In genomic region chr12:49975370-49975761, GRCh38 we compare ENCODE assay signal across 24 cellular contexts. TPM values are rescaled to one million over a fixed set of nuclear protein-coding genes. Genes with fewer than 3 reads are reported as not detected.
DNase-seq lines count a peak whose midpoint lies in the region; ATAC-seq and TF ChIP-seq lines count a peak whose summit lies in the region.
"Had no signal": no experiment of that assay in that cellular context is flagged by ENCODE, and none has a peak within 500 bp of the region (broad histone marks: within the 10 kb centered on the region; RNA-seq: fewer than 3 reads in every experiment).

No MANE protein-coding gene starts in this region.

- H3K27ac Mint-ChIP-seq in nephron: peak overlapping the region; percentile 37 to 77 (median 51)
- H3K27ac Mint-ChIP-seq: activated naive CD8-positive, alpha-beta T cell; activated T-helper 17 cell treated with anti-CD3 and anti-CD28 coated beads, Interleukin-2, amount 50 U/mL, for 72 hours; CD4-positive, alpha-beta memory T cell; memory B cell; stimulated activated effector memory CD8-positive, alpha-beta T cell treated with anti-CD3 and anti-CD28 coated beads, Interleukin-12 subunit alpha, Interleukin-12 subunit beta, amount 100 ng/mL, for 72 hours had no signal

- CTCF ChIA-PET in SK-N-SH (lab: Yijun Ruan, JAX): interaction anchor here (0.6 to 20.3 kb wide), 10 partner anchors 8 to 113 kb away, joined by 3 to 1401 read pairs (median 30); partner anchors contain the start of gene ASIC1
- CTCF ChIA-PET in A673 (lab: Charles Lee): no interaction called here

- no peaks in the 10 kb centered on the region for H3K36me3 ChIP-seq in SK-N-SH (replicated peaks in 1 of 2; ENCODE audit: control insufficient read depth in 1 of 2, insufficient read depth in 2 of 2, low read length in 1 of 2)
- no peaks in the 10 kb centered on the region for H3K36me3 ChIP-seq in vagina
- H3K36me3 ChIP-seq in A673 (ENCODE audit: insufficient read depth, low read length, poor library complexity, severe bottlenecking): no peaks in the 10 kb centered on the region
- H3K36me3 ChIP-seq: thyroid gland had no signal

- 94% methylated on average over 10 of the region's 16 CpGs for WGBS in SK-N-SH (ENCODE audit: low lambda C conversion rate)

- peaks cover 29% of the 10 kb centered on the region for H3K4me1 Mint-ChIP-seq in nephron
- H3K4me1 Mint-ChIP-seq: activated T-helper 17 cell treated with anti-CD3 and anti-CD28 coated beads, Interleukin-2, amount 50 U/mL, for 72 hours; CD4-positive, alpha-beta memory T cell; memory B cell; stimulated activated effector memory CD8-positive, alpha-beta T cell treated with anti-CD3 and anti-CD28 coated beads, Interleukin-12 subunit alpha, Interleukin-12 subunit beta, amount 100 ng/mL, for 72 hours had no signal

- no peak overlapping the region for H2AFZ ChIP-seq in SK-N-SH (ENCODE audit: low read depth)

- ATAC-seq in SK-N-SH treated with all-trans-retinoic acid at 6 μM for 48 hours: no peak
- ATAC-seq in HG02642 (IDR thresholded peaks at IDR 0.05; ENCODE audit: poor library complexity, unreplicated experiment): no peak
- no peak for ATAC-seq in HG03025 (IDR thresholded peaks at IDR 0.05; ENCODE audit: low FRiP score, unreplicated experiment)
- ATAC-seq: activated T-helper 17 cell treated with anti-CD3 and anti-CD28 coated beads, Interleukin-2, amount 50 U/mL, for 72 hours; stimulated activated effector memory CD8-positive, alpha-beta T cell treated with anti-CD3 and anti-CD28 coated beads, Interleukin-12 subunit alpha, Interleukin-12 subunit beta, amount 100 ng/mL, for 72 hours had no signal

- no peaks in the 10 kb centered on the region for H3K79me2 ChIP-seq in SK-N-SH (ENCODE audit: insufficient read depth)

- peaks cover 0 to 63% of the 10 kb centered on the region in 2 experiments; a peak in 2 of 4 replicates for H3K4me1 ChIP-seq in SK-N-SH (ENCODE audit: control insufficient read depth in 1 of 2, insufficient read depth in 2 of 2, low read depth in 1 of 2, low read length in 1 of 2)
- H3K4me1 ChIP-seq in vagina: peaks cover 6% of the 10 kb centered on the region
- no peaks in the 10 kb centered on the region for H3K4me1 ChIP-seq in A673 (ENCODE audit: insufficient read depth, low read length, poor library complexity, severe bottlenecking)
- H3K4me1 ChIP-seq: thyroid gland had no signal

- H3K27ac ChIP-seq in SK-N-SH (ENCODE audit: low read depth in 2 of 2, low read length in 1 of 2) (peak overlapping the region in 1 of 2 experiments; percentile 3; a peak in 1 of 4 replicates), cingulate gyrus (ENCODE audit: low read depth, low read length) (peak overlapping the region; percentile 54), vagina (peak overlapping the region; percentile 5), A673 (ENCODE audit: low read depth, low read length, poor library complexity, severe bottlenecking) (no peak overlapping the region)
- H3K27ac ChIP-seq: 22Rv1, thyroid gland had no signal

- H3K4me3 ChIP-seq in SK-N-SH (ENCODE audit: low read depth in 2 of 2, low read length in 1 of 2) (no peak overlapping the region), vagina (no peak overlapping the region), A673 (ENCODE audit: low read depth, low read length, poor library complexity, severe bottlenecking) (no peak overlapping the region)
- H3K4me3 ChIP-seq: smooth muscle cell, thyroid gland had no signal

- TF ChIP-seq CTCF in SK-N-SH (IDR thresholded peaks at IDR 0.05): no peak
- TF ChIP-seq CTCF in nephron (IDR thresholded peaks at IDR 0.05; ENCODE audit: unreplicated experiment in 3 of 3): no peak
- no peak for TF ChIP-seq CTCF in vagina (IDR thresholded peaks at IDR 0.05)
- TF ChIP-seq CTCF in A673 (conservative IDR thresholded peaks at IDR 0.05; ENCODE audit: low read depth, low read length): no peak

- H3K36me3 Mint-ChIP-seq in nephron (ENCODE audit: low read depth): no peaks in the 10 kb centered on the region
- H3K36me3 Mint-ChIP-seq: activated naive CD8-positive, alpha-beta T cell; CD4-positive, alpha-beta memory T cell; memory B cell; stimulated activated effector memory CD8-positive, alpha-beta T cell treated with anti-CD3 and anti-CD28 coated beads, Interleukin-12 subunit alpha, Interleukin-12 subunit beta, amount 100 ng/mL, for 72 hours had no signal

- H3K27me3 ChIP-seq in SK-N-SH (ENCODE audit: insufficient read depth) (no peaks in the 10 kb centered on the region), vagina (no peaks in the 10 kb centered on the region), A673 (replicated peaks; ENCODE audit: insufficient read depth, low read depth, low read length, poor library complexity) (no peaks in the 10 kb centered on the region)
- H3K27me3 ChIP-seq: thyroid gland had no signal

- BruUV-seq in A673 (replicated peaks; lab: Mats Ljungman, UMichigan): no TSS peak

- H3K9me3 ChIP-seq in SK-N-SH: no peaks in the 10 kb centered on the region
- no peaks in the 10 kb centered on the region for H3K9me3 ChIP-seq in vagina
- no peaks in the 10 kb centered on the region for H3K9me3 ChIP-seq in A673 (ENCODE audit: low read depth, low read length, poor library complexity, severe bottlenecking)
- H3K9me3 ChIP-seq: thyroid gland had no signal

- no peaks in the 10 kb centered on the region for H4K20me1 ChIP-seq in SK-N-SH (ENCODE audit: insufficient read depth)

- TF ChIP-seq RAD21 in SK-N-SH (IDR thresholded peaks at IDR 0.05; ENCODE audit: low read length): no peak

- H3K9ac ChIP-seq in SK-N-SH: no peak overlapping the region

- TF ChIP-seq POLR2A in vagina (IDR thresholded peaks at IDR 0.05): no peak

- no peak overlapping the region for H3K4me2 ChIP-seq in SK-N-SH
- H3K4me2 ChIP-seq: smooth muscle cell had no signal

- no peaks in the 10 kb centered on the region for H3K9me3 Mint-ChIP-seq in nephron
- H3K9me3 Mint-ChIP-seq: activated T-helper 17 cell treated with anti-CD3 and anti-CD28 coated beads, Interleukin-2, amount 50 U/mL, for 72 hours; CD4-positive, alpha-beta memory T cell; memory B cell; stimulated activated effector memory CD8-positive, alpha-beta T cell treated with anti-CD3 and anti-CD28 coated beads, Interleukin-12 subunit alpha, Interleukin-12 subunit beta, amount 100 ng/mL, for 72 hours had no signal

- H3K9me2 ChIP-seq in SK-N-SH: no peaks in the 10 kb centered on the region

- POLR2A ChIA-PET in SK-N-SH (lab: Yijun Ruan, JAX): no interaction called here
- POLR2A ChIA-PET in A673 (lab: Charles Lee; ENCODE audit: low non-redundant PET): interaction anchor here (0.5 kb wide), 1 partner anchor 546 kb away, joined by 22 read pairs; no protein-coding TSS in a partner anchor

- no peak for TF ChIP-seq EP300 in SK-N-SH (IDR thresholded peaks at IDR 0.05; ENCODE audit: borderline replicate concordance in 1 of 2, low read depth in 1 of 2, low read length in 1 of 2)

- peaks cover 11% of the 10 kb centered on the region for H3K27me3 Mint-ChIP-seq in nephron (ENCODE audit: low read depth)
- H3K27me3 Mint-ChIP-seq: activated naive CD8-positive, alpha-beta T cell; memory B cell had no signal

- DNase-seq in SK-N-SH (peak; percentile 7), vagina (ENCODE audit: extremely low spot score in 2 of 2) (peak in 1 of 2 donors; percentile 87), A673 (ENCODE audit: low spot score) (no peak)
- DNase-seq: activated CD4-positive, alpha-beta T cell treated with anti-CD3 and anti-CD28 coated beads, Interleukin-2, amount 50 U/mL, for 4 hours; activated CD8-positive, alpha-beta memory T cell treated with anti-CD3 and anti-CD28 coated beads, Interleukin-2, amount 50 U/mL, for 4 hours; CD4-positive, alpha-beta memory T cell; DMS153; NCI-H2029 treated with DMSO at 0.1 percent for 48 hours; occipital lobe; thyroid gland had no signal

- intact Hi-C loops in vagina (cut with DNase I): loop anchor here (10.0 kb wide), 1 partner anchor 79 kb away; the partner anchor contains the start of gene ASIC1
- intact Hi-C loops in A673 (cut with micrococcal nuclease; ENCODE audit: unreplicated experiment): no loop called here

- no peaks in the 10 kb centered on the region for H3F3A ChIP-seq in SK-N-SH (replicated peaks; ENCODE audit: insufficient read depth)

- no peak overlapping the region for H3K4me3 Mint-ChIP-seq in nephron
- H3K4me3 Mint-ChIP-seq: activated naive CD8-positive, alpha-beta T cell; activated T-helper 17 cell treated with anti-CD3 and anti-CD28 coated beads, Interleukin-2, amount 50 U/mL, for 72 hours; CD4-positive, alpha-beta memory T cell; memory B cell; stimulated activated effector memory CD8-positive, alpha-beta T cell treated with anti-CD3 and anti-CD28 coated beads, Interleukin-12 subunit alpha, Interleukin-12 subunit beta, amount 100 ng/mL, for 72 hours had no signal

TF ChIP-seq in SK-N-SH, 30 proteins besides CTCF, POLR2A, EP300 and RAD21 (continues in another document):
- no peak for TF ChIP-seq MXI1 (IDR thresholded peaks at IDR 0.05; ENCODE audit: low read depth, low read length)
- TF ChIP-seq JUND (IDR thresholded peaks at IDR 0.05): no peak

RNA-seq across cellular contexts. Expression of gene AQP6, which starts 2.6 kb away (rescaled TPM):
- 0.10 and 0.21 TPM in 2 replicates for polyA plus RNA-seq in SK-N-SH (2012; rRNA removed)
- polyA plus RNA-seq in SK-N-SH (2012; cell fraction: cytosol; rRNA removed): 0.04 and 0.09 TPM in 2 replicates
- polyA plus RNA-seq in SK-N-SH (2012; cell fraction: nucleus; rRNA removed): 0.56 and 0.59 TPM in 2 replicates
- total RNA-seq in vagina: not detected
- total RNA-seq in A673 (2021): not detected in 2 replicates
- total RNA-seq: activated T-helper 17 cell treated with anti-CD3 and anti-CD28 coated beads, Interleukin-2, amount 50 U/mL, for 72 hours; CD4-positive, alpha-beta memory T cell; MCF 10A; myocyte; pulmonary artery endothelial cell; smooth muscle cell; thyroid gland had no signal
- polyA plus RNA-seq: CD4-positive, alpha-beta memory T cell; smooth muscle cell had no signal

RNA-seq across cellular contexts. Expression of gene AQP5, which starts 13.7 kb away (rescaled TPM):
- polyA plus RNA-seq in SK-N-SH (2012; rRNA removed): 0.08 and 0.10 TPM in 2 replicates
- polyA plus RNA-seq in SK-N-SH (2012; cell fraction: cytosol; rRNA removed): not detected in 2 replicates
- 0.06 TPM in 1 of 2 replicates, not detected in the other for polyA plus RNA-seq in SK-N-SH (2012; cell fraction: nucleus; rRNA removed)
- total RNA-seq in vagina (not detected), A673 (2021) (not detected in 2 replicates)
- total RNA-seq: activated T-helper 17 cell treated with anti-CD3 and anti-CD28 coated beads, Interleukin-2, amount 50 U/mL, for 72 hours; CD4-positive, alpha-beta memory T cell; MCF 10A; myocyte; smooth muscle cell had no signal
- polyA plus RNA-seq: CD4-positive, alpha-beta memory T cell; smooth muscle cell had no signal

RNA-seq across cellular contexts. Expression of gene AQP2, which starts 24.8 kb away (rescaled TPM):
- not detected in 2 replicates for polyA plus RNA-seq in SK-N-SH (2012; rRNA removed)
- polyA plus RNA-seq in SK-N-SH (2012; cell fraction: cytosol; rRNA removed): not detected in 2 replicates
- polyA plus RNA-seq in SK-N-SH (2012; cell fraction: nucleus; rRNA removed): not detected in 2 replicates
- total RNA-seq in vagina (not detected), A673 (2021) (not detected in 2 replicates)
- total RNA-seq: activated T-helper 17 cell treated with anti-CD3 and anti-CD28 coated beads, Interleukin-2, amount 50 U/mL, for 72 hours; CD4-positive, alpha-beta memory T cell; MCF 10A; myocyte; occipital lobe; pulmonary artery endothelial cell had no signal
- polyA plus RNA-seq: CD4-positive, alpha-beta memory T cell had no signal

RNA-seq across cellular contexts. Expression of gene RACGAP1, which starts 49.9 kb away (rescaled TPM):
- 21.5 and 23.4 TPM in 2 replicates for polyA plus RNA-seq in SK-N-SH (2012; rRNA removed)
- polyA plus RNA-seq in SK-N-SH (2012; cell fraction: cytosol; rRNA removed): 25.5 and 28.2 TPM in 2 replicates
- polyA plus RNA-seq in SK-N-SH (2012; cell fraction: nucleus; rRNA removed): 16.0 and 24.4 TPM in 2 replicates
- 19.2 TPM for total RNA-seq in vagina
- total RNA-seq in A673 (2021): 173 and 179 TPM in 2 replicates
